Comparison of ENCODE assay signal across 8 cellular contexts in the genomic region with DNA sequence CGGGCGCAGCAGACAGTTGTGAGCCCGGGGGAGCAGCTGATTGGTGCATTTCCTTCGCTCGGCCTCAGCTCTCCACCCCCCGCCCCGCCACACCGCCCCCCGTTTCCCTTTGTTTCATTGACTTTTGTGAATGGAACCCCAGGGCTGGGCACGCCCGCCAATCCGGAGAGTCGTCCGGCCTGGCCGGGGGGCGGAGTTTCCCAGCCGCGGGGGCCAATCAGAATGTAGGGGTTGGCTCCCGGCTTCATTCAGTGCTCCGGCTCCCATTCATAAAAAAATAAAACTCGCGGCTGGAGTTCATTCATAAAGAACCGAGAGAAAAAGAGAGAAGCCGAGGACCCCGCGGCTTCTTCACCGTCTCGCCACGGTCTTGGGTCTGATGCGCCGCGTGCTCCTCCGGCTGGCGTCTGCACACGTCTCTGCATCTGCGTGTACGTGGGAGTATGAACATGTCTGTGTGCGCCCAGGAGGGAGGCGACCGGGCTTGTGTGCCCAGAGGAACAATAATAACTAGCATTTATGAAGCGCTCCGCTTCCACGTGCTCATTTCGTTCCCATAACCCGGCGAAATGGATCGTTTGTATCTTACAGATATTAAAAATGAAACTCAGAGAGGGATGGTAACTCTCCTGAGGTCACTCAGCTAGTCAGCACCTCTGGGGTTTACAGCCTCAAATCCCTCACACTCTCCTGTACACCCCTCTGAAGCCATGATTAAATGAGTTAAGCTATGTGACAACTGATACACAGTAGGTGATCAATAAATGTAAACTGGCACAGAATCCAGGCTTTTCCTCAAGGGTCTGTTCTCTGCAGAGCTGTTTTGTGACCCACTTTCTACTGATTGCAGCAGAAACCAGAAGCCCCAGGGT. TPM values are rescaled to one million over a fixed set of nuclear protein-coding genes. Genes with fewer than 3 reads are reported as not detected.
DNase-seq lines count a peak whose midpoint lies in the region; ATAC-seq and TF ChIP-seq lines count a peak whose summit lies in the region.

ETV4 (minus strand) TSS at position 24 of the 872 bp plus-strand sequence. CDS start 723 bp downstream, outside the sequence.

- ATAC-seq in GM21825 (IDR thresholded peaks at IDR 0.05; ENCODE audit: unreplicated experiment), result peak; percentile 67

- H3K36me3 Mint-ChIP-seq in nephron progenitor cell (ENCODE audit: low read depth), result no peaks in the 10 kb centered on the region

- peaks cover 72% of the 10 kb centered on the region for H3K4me1 Mint-ChIP-seq in nephron progenitor cell

- no peaks in the 10 kb centered on the region for H3K9me3 Mint-ChIP-seq in nephron progenitor cell

- DNase-seq in DMS114 treated with DMSO at 0.1 percent for 48 hours (lab: John Stamatoyannopoulos, UW; ENCODE audit: unreplicated experiment), result peak; percentile 74
- DNase-seq in LHCN-M2 (ENCODE audit: low read depth), result peak; percentile 93
- DNase-seq in SHP77 treated with DMSO at 0.1 percent for 48 hours (lab: John Stamatoyannopoulos, UW), result peak; percentile 62
- DNase-seq in activated effector memory CD4-positive, alpha-beta T cell treated with anti-CD3 and anti-CD28 coated beads, Interleukin-2, amount 50 U/mL, for 16 hours, result peak; percentile 96
- DNase-seq in fibroblast of the conjunctiva (ENCODE audit: low read depth), result peak; percentile 80
- peak; percentile 96 for DNase-seq in nephron progenitor cell
- DNase-seq in stimulated activated naive CD4-positive, alpha-beta T cell treated with Interleukin-2 at 50 U/mL for 16 hours (lab: John Stamatoyannopoulos, UW), result peak; percentile 93

- H3K4me3 Mint-ChIP-seq in nephron progenitor cell, result peak within 1 kb of the TSS; percentile 92

- H3K27ac Mint-ChIP-seq in nephron progenitor cell, result peak within 1 kb of the TSS; percentile 83

- H3K27me3 Mint-ChIP-seq in nephron progenitor cell (ENCODE audit: low read depth, poor library complexity), result peaks cover 52% of the 10 kb centered on the region

- no peak for TF ChIP-seq CTCF in nephron progenitor cell (IDR thresholded peaks at IDR 0.05)

RNA-seq across cellular contexts. Expression of gene ETV4, which starts in this region (rescaled TPM):
- total RNA-seq in LHCN-M2 (2014; rRNA removed), result 34.5 and 49.8 TPM in 2 replicates
- 14.0 TPM for polyA plus RNA-seq in LHCN-M2 (2012)

Comparison
In these comparisons a context has a peak if more than half of its experiments do, and no peak if none do; other contexts are left out.
1. Peak in every context shown above with its lines: DNase-seq and ATAC-seq.